18 cellular contexts compared by ENCODE assay signal in genomic region chr10:99450156-99450555, GRCh38. TPM values are rescaled to one million over a fixed set of nuclear protein-coding genes. Genes with fewer than 3 reads are reported as not detected.
DNase-seq lines count a peak whose midpoint lies in the region; ATAC-seq and TF ChIP-seq lines count a peak whose summit lies in the region.
"Had no signal": no experiment of that assay in that cellular context is flagged by ENCODE, and none has a peak within 500 bp of the region (broad histone marks: within the 10 kb centered on the region; RNA-seq: fewer than 3 reads in every experiment).

No MANE protein-coding gene starts in this region.

- H3K23ac ChIP-seq in mesenchymal stem cell (ENCODE audit: low read length in 2 of 2) = no peak overlapping the region

- peaks cover 74% of the 10 kb centered on the region for H3K27me3 ChIP-seq in left ventricle myocardium inferior (ENCODE audit: low read depth)
- H3K27me3 ChIP-seq in colonic mucosa = no peaks in the 10 kb centered on the region
- peaks cover 58 to 87% of the 10 kb centered on the region in 2 experiments for H3K27me3 ChIP-seq in mesenchymal stem cell (ENCODE audit: control insufficient read depth in 1 of 2, insufficient read depth in 1 of 2, low read length in 2 of 2)
- H3K27me3 ChIP-seq in CD8-positive, alpha-beta T cell (ENCODE audit: insufficient read depth, low read length) = peaks cover 3% of the 10 kb centered on the region

- no peak overlapping the region for H2AFZ ChIP-seq in mesenchymal stem cell (ENCODE audit: low read depth, low read length)

- H3K27ac Mint-ChIP-seq in CD8-positive, alpha-beta T cell = no peak overlapping the region
- no peak overlapping the region for H3K27ac Mint-ChIP-seq in stimulated activated naive CD8-positive, alpha-beta T cell treated with anti-CD3 and anti-CD28 coated beads, Interleukin-15, amount 100 ng/mL, for 72 hours
- H3K27ac Mint-ChIP-seq: CD4-positive, alpha-beta memory T cell; IgD-negative memory B cell had no signal

- ATAC-seq in Right ventricle myocardium inferior (no peak), HG02970 (IDR thresholded peaks at IDR 0.05; ENCODE audit: low FRiP score, unreplicated experiment) (no peak)
- no peak for ATAC-seq in CD8-positive, alpha-beta T cell
- no peak for ATAC-seq in stimulated activated naive CD8-positive, alpha-beta T cell treated with anti-CD3 and anti-CD28 coated beads, Interleukin-15, amount 100 ng/mL, for 72 hours
- ATAC-seq: HCT116 had no signal

- H3K36me3 ChIP-seq in left ventricle myocardium inferior (no peaks in the 10 kb centered on the region), colonic mucosa (no peaks in the 10 kb centered on the region), mesenchymal stem cell (ENCODE audit: control insufficient read depth in 1 of 2, insufficient read depth in 2 of 2, low read depth in 1 of 2, low read length in 2 of 2) (no peaks in the 10 kb centered on the region)
- H3K36me3 ChIP-seq in CD8-positive, alpha-beta T cell (ENCODE audit: insufficient read depth, low read length) = no peaks in the 10 kb centered on the region

- no peak for DNase-seq in left ventricle myocardium inferior
- DNase-seq in Right ventricle myocardium inferior (ENCODE audit: missing footprints) = no peak
- DNase-seq in colonic mucosa = no peak
- DNase-seq in mesenchymal stem cell = peak; percentile 68
- DNase-seq in CD8-positive, alpha-beta T cell = no peak
- no peak for DNase-seq in NOMO-1 treated with DMSO at 0.1 percent for 48 hours (lab: John Stamatoyannopoulos, UW; ENCODE audit: unreplicated experiment)
- DNase-seq in stimulated activated naive CD8-positive, alpha-beta T cell treated with anti-CD3 and anti-CD28 coated beads, Interleukin-15, amount 100 ng/mL, for 72 hours = no peak
- DNase-seq: 8988T; CD4-positive, alpha-beta memory T cell; DMS79; Kasumi-1; MM.1S; NCI-H1092 treated with DMSO at 0.1 percent for 48 hours; NCI-H1694; NCI-H510A treated with DMSO at 0.1 percent for 48 hours had no signal

- H3K9me3 Mint-ChIP-seq in CD8-positive, alpha-beta T cell = no peaks in the 10 kb centered on the region
- H3K9me3 Mint-ChIP-seq in stimulated activated naive CD8-positive, alpha-beta T cell treated with anti-CD3 and anti-CD28 coated beads, Interleukin-15, amount 100 ng/mL, for 72 hours = no peaks in the 10 kb centered on the region
- H3K9me3 Mint-ChIP-seq: CD4-positive, alpha-beta memory T cell; IgD-negative memory B cell had no signal

- intact Hi-C loops in left ventricle myocardium inferior (cut with micrococcal nuclease) = no loop called here
- intact Hi-C loops in Right ventricle myocardium inferior (cut with DNase I) = no loop called here
- intact Hi-C loops in colonic mucosa (cut with DNase I) = no loop called here
- intact Hi-C loops in CD8-positive, alpha-beta T cell (cut with DNase I, micrococcal nuclease) = no loop called here

- no peak overlapping the region for H2BK5ac ChIP-seq in mesenchymal stem cell (ENCODE audit: low read depth, low read length, poor library complexity, severe bottlenecking)

- H3K27me3 Mint-ChIP-seq in CD8-positive, alpha-beta T cell (ENCODE audit: low read depth) = peaks cover 43% of the 10 kb centered on the region
- H3K27me3 Mint-ChIP-seq in stimulated activated naive CD8-positive, alpha-beta T cell treated with anti-CD3 and anti-CD28 coated beads, Interleukin-15, amount 100 ng/mL, for 72 hours = peaks cover 47% of the 10 kb centered on the region

- no peaks in the 10 kb centered on the region for H3K9me3 ChIP-seq in left ventricle myocardium inferior (replicated peaks)
- H3K9me3 ChIP-seq in colonic mucosa = no peaks in the 10 kb centered on the region
- H3K9me3 ChIP-seq in mesenchymal stem cell (ENCODE audit: control insufficient read depth, low read length) = no peaks in the 10 kb centered on the region
- H3K9me3 ChIP-seq in CD8-positive, alpha-beta T cell (ENCODE audit: low read length) = no peaks in the 10 kb centered on the region

- H3K27ac ChIP-seq in left ventricle myocardium inferior (replicated peaks) (peak overlapping the region; percentile 51), colonic mucosa (peak overlapping the region; percentile 37), mesenchymal stem cell (ENCODE audit: low read length, poor library complexity, severe bottlenecking) (no peak overlapping the region)
- H3K27ac ChIP-seq in CD8-positive, alpha-beta T cell (ENCODE audit: low read depth, low read length) = no peak overlapping the region

- WGBS in mesenchymal stem cell = 33% methylated on average over 5 of the region's 5 CpGs

- no peak overlapping the region for H4K91ac ChIP-seq in mesenchymal stem cell (ENCODE audit: low read length)

- H2BK120ac ChIP-seq in mesenchymal stem cell (ENCODE audit: low read depth, low read length) = peak overlapping the region; percentile 55

- H3K4me1 ChIP-seq in left ventricle myocardium inferior = peaks cover 4% of the 10 kb centered on the region
- no peaks in the 10 kb centered on the region for H3K4me1 ChIP-seq in colonic mucosa
- H3K4me1 ChIP-seq in mesenchymal stem cell (ENCODE audit: control insufficient read depth, insufficient read depth, low read depth, low read length) = no peaks in the 10 kb centered on the region
- H3K4me1 ChIP-seq in CD8-positive, alpha-beta T cell (ENCODE audit: insufficient read depth, low read length) = no peaks in the 10 kb centered on the region

- H3K9ac ChIP-seq in colonic mucosa (ENCODE audit: low read depth in 2 of 2, low read length in 2 of 2) (peak overlapping the region; percentile 16 to 32), mesenchymal stem cell (ENCODE audit: low read length) (no peak overlapping the region)

- H4K8ac ChIP-seq in mesenchymal stem cell (ENCODE audit: low read length) = no peak overlapping the region

- H2AK5ac ChIP-seq in mesenchymal stem cell (ENCODE audit: low read length, severe bottlenecking) = no peak overlapping the region

- H3K4me1 Mint-ChIP-seq in CD8-positive, alpha-beta T cell (ENCODE audit: low read depth) = no peaks in the 10 kb centered on the region
- H3K4me1 Mint-ChIP-seq in stimulated activated naive CD8-positive, alpha-beta T cell treated with anti-CD3 and anti-CD28 coated beads, Interleukin-15, amount 100 ng/mL, for 72 hours = no peaks in the 10 kb centered on the region
- H3K4me1 Mint-ChIP-seq: CD4-positive, alpha-beta memory T cell; IgD-negative memory B cell had no signal

- TF ChIP-seq CTCF in left ventricle myocardium inferior (IDR thresholded peaks at IDR 0.05; ENCODE audit: borderline replicate concordance) (no peak), colonic mucosa (IDR thresholded peaks at IDR 0.05) (no peak)
- no peak for TF ChIP-seq CTCF in CD8-positive, alpha-beta T cell (IDR thresholded peaks at IDR 0.05)

- H2BK15ac ChIP-seq in mesenchymal stem cell (ENCODE audit: low read depth, poor library complexity, severe bottlenecking) = no peak overlapping the region

- no peak overlapping the region for H3K14ac ChIP-seq in mesenchymal stem cell (ENCODE audit: low read length in 2 of 2)

- CTCF ChIA-PET in CD8-positive, alpha-beta T cell (lab: Charles Lee) = interaction anchor here (2.7 to 4.7 kb wide), 2 partner anchors 14 to 58 kb away, joined by 7 to 25 read pairs; no protein-coding TSS in a partner anchor

- no peak overlapping the region for H3K4me2 ChIP-seq in mesenchymal stem cell (ENCODE audit: low read length, poor library complexity, severe bottlenecking)

- POLR2A ChIA-PET in CD8-positive, alpha-beta T cell (lab: Charles Lee) = no interaction called here

- peak overlapping the region; percentile 12 to 75 for H2BK12ac ChIP-seq in mesenchymal stem cell (ENCODE audit: low read length in 2 of 2)

- H3K79me1 ChIP-seq in mesenchymal stem cell (replicated peaks; ENCODE audit: low read length, poor library complexity, severe bottlenecking) = no peaks in the 10 kb centered on the region

- no peak overlapping the region for H3K4me3 Mint-ChIP-seq in CD8-positive, alpha-beta T cell
- H3K4me3 Mint-ChIP-seq in stimulated activated naive CD8-positive, alpha-beta T cell treated with anti-CD3 and anti-CD28 coated beads, Interleukin-15, amount 100 ng/mL, for 72 hours = no peak overlapping the region
- H3K4me3 Mint-ChIP-seq: CD4-positive, alpha-beta memory T cell; IgD-negative memory B cell had no signal

- peak overlapping the region; percentile 76 to 80 for H3K18ac ChIP-seq in mesenchymal stem cell (ENCODE audit: low read depth in 1 of 2, low read length in 2 of 2)

- H3K36me3 Mint-ChIP-seq in CD8-positive, alpha-beta T cell = no peaks in the 10 kb centered on the region
- H3K36me3 Mint-ChIP-seq: CD4-positive, alpha-beta memory T cell; IgD-negative memory B cell had no signal

- peak overlapping the region; percentile 0 for H3K4me3 ChIP-seq in left ventricle myocardium inferior
- H3K4me3 ChIP-seq in colonic mucosa = no peak overlapping the region
- no peak overlapping the region for H3K4me3 ChIP-seq in mesenchymal stem cell (ENCODE audit: insufficient read depth in 1 of 2, low read depth in 1 of 2, low read length in 2 of 2)
- H3K4me3 ChIP-seq in CD8-positive, alpha-beta T cell (ENCODE audit: low read depth, low read length) = no peak overlapping the region

- peak overlapping the region; percentile 35 to 87 for H3K4ac ChIP-seq in mesenchymal stem cell (ENCODE audit: low read depth in 1 of 2, low read length in 2 of 2)

RNA-seq across cellular contexts. Expression of gene GOT1, which starts 19.7 kb away (rescaled TPM):
- total RNA-seq in left ventricle myocardium inferior = 609 TPM
- total RNA-seq in Right ventricle myocardium inferior = 507 TPM
- 100 to 1,000 TPM in 1 of 2 donors, 10 to 100 TPM in 1; 96.7 to 135 TPM for total RNA-seq in colonic mucosa
- 36.0 TPM for polyA plus RNA-seq in mesenchymal stem cell (2013, experiment 1 of 2)
- polyA plus RNA-seq in mesenchymal stem cell (2013, experiment 2 of 2) = 36.7 TPM
- total RNA-seq in CD8-positive, alpha-beta T cell = 1 to 10 TPM; 7.2 to 8.6 TPM

Comparison
In these comparisons a context has a peak if more than half of its experiments do, and no peak if none do; other contexts are left out.
1. H3K27ac ChIP-seq: peak in left ventricle myocardium inferior (single experiment) and colonic mucosa (single experiment); none in mesenchymal stem cell (single experiment) and CD8-positive, alpha-beta T cell (single experiment).
2. RNA of gene GOT1, which starts 19.7 kb away (total RNA-seq): 609 TPM in left ventricle myocardium inferior (single experiment), 507 TPM in Right ventricle myocardium inferior (single experiment) and 96.7 to 135 TPM in colonic mucosa; 7.2 to 8.6 TPM in CD8-positive, alpha-beta T cell; every median in the first group is over 10 times any median in the second.